ENCODE assay signal across 13 cellular contexts in genomic region chr19:47495478-47496372, GRCh38. TPM values are rescaled to one million over a fixed set of nuclear protein-coding genes. Genes with fewer than 3 reads are reported as not detected.
DNase-seq lines count a peak whose midpoint lies in the region; ATAC-seq and TF ChIP-seq lines count a peak whose summit lies in the region.
"Had no signal": no experiment of that assay in that cellular context is flagged by ENCODE, and none has a peak within 500 bp of the region (broad histone marks: within the 10 kb centered on the region; RNA-seq: fewer than 3 reads in every experiment).

No MANE protein-coding gene starts in this region.

- H3K27ac Mint-ChIP-seq in brain, result peak overlapping the region; percentile 42 to 96 (median 74)

- no peak for TF ChIP-seq CTCF in brain (conservative IDR thresholded peaks at IDR 0.05)

- H3K4me3 Mint-ChIP-seq in brain, result peak overlapping the region in 2 of 5 experiments; percentile 10 to 39

- H3K4me1 Mint-ChIP-seq in brain, result peaks cover 54% of the 10 kb centered on the region

- H3K27me3 Mint-ChIP-seq in brain, result no peaks in the 10 kb centered on the region

- no peak overlapping the region for H3K4me3 ChIP-seq in Jurkat, Clone E6-1 (ENCODE audit: low read length)
- H3K4me3 ChIP-seq: MG63, SJCRH30, upper lobe of right lung had no signal

- DNase-seq in NCI-H748 (lab: John Stamatoyannopoulos, UW; ENCODE audit: unreplicated experiment) (peak; percentile 18), NCI-H748 treated with DMSO at 0.1 percent for 48 hours (lab: John Stamatoyannopoulos, UW) (no peak), retina (peak; percentile 25), AG20443 (ENCODE audit: low spot score) (no peak), NCI-H774 (lab: John Stamatoyannopoulos, UW) (no peak)
- peak; percentile 68 for DNase-seq in Jurkat, Clone E6-1 (ENCODE audit: low read depth, low spot score)
- DNase-seq: ACHN, GOT3, MG63, upper lobe of right lung had no signal

- ATAC-seq in GM18502 (IDR thresholded peaks at IDR 0.05; ENCODE audit: poor library complexity, unreplicated experiment), result no peak
- ATAC-seq: upper lobe of right lung had no signal

- H3K36me3 Mint-ChIP-seq in brain, result peaks cover 14% of the 10 kb centered on the region

- H3K9me3 Mint-ChIP-seq in brain, result no peaks in the 10 kb centered on the region

RNA-seq across cellular contexts. Expression of gene KPTN, which starts 11.7 kb away (rescaled TPM):
- 20.6 TPM for polyA plus RNA-seq in Jurkat, Clone E6-1 (2012; ENCODE audit: insufficient read depth, insufficient read length)
- polyA plus RNA-seq in brain (ENCODE audit: insufficient read depth, low read depth, low replicate concordance), result 28.1 TPM

RNA-seq across cellular contexts. Expression of gene NAPA, which starts 19.1 kb away (rescaled TPM):
- 218 TPM for polyA plus RNA-seq in Jurkat, Clone E6-1 (2012; ENCODE audit: insufficient read depth, insufficient read length)
- 248 TPM for polyA plus RNA-seq in brain (ENCODE audit: insufficient read depth, low read depth, low replicate concordance)

RNA-seq across cellular contexts. Expression of gene SLC8A2, which starts 24.0 kb away (rescaled TPM):
- not detected for polyA plus RNA-seq in Jurkat, Clone E6-1 (2012; ENCODE audit: insufficient read depth, insufficient read length)
- polyA plus RNA-seq in brain (ENCODE audit: insufficient read depth, low read depth, low replicate concordance), result 23.3 TPM

Comparison
In these comparisons a context has a peak if more than half of its experiments do, and no peak if none do; other contexts are left out.
1. DNase-seq: peak in NCI-H748 (single experiment), Jurkat, Clone E6-1 (single experiment) and retina (single experiment); none in NCI-H748 treated with DMSO at 0.1 percent for 48 hours (single experiment), AG20443 (single experiment) and NCI-H774 (single experiment).